Comparison of ENCODE assay signal across 16 cellular contexts in the genomic region with DNA sequence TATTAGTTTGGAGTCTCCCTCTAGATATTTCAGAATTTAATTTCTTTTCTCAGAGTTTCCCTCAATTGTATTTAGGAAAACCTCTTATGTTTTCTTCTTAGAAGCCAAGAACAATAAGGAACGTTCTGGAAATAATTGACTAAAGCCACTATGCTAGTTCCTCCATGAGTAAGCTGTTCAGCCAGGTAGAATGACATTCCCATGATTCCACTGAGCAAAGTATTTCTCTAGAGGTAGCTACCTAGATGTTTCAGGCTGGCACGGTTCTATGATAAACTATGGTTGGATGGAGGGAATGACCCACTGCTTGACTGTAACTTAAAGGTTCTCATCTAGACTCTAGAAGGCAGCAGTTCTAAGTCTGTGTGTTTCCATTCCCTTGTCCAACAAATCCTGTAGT.
A peak's percentile ranks its signal among the peaks of the same experiment; 100 is the strongest.
DNase-seq lines count a peak whose midpoint lies in the region; ATAC-seq and TF ChIP-seq lines count a peak whose summit lies in the region.
"Had no signal": no experiment of that assay in that cellular context is flagged by ENCODE, and none has a peak within 500 bp of the region (broad histone marks: within the 10 kb centered on the region; RNA-seq: fewer than 3 reads in every experiment).

No MANE protein-coding gene starts in this region.

- 18 to 25% methylated on average over 2 of the region's 2 CpGs for WGBS in body of pancreas, 2 donors
- no CpG with 5 or more reads among the region's 2 CpGs for WGBS in trophoblast cell (ENCODE audit: extremely low coverage, insufficient coverage, insufficient read length)
- WGBS in endodermal cell (ENCODE audit: insufficient coverage in 1 of 2, insufficient read length in 1 of 2), 2 experiments, result 97 to 100% methylated on average over 2 of the region's 2 CpGs

- H3K9me3 Mint-ChIP-seq in endodermal cell, result no peaks in the 10 kb centered on the region
- H3K9me3 Mint-ChIP-seq in activated CD4-positive, alpha-beta T cell treated with anti-CD3 and anti-CD28 coated beads, Interleukin-2, amount 10 ng/mL, durations not matched to agents 7 days and 5 days, result no peaks in the 10 kb centered on the region
- H3K9me3 Mint-ChIP-seq: CD8-positive, alpha-beta T cell; H9 had no signal

- no peak for TF ChIP-seq POLR2A in body of pancreas (IDR thresholded peaks at IDR 0.05)

- no peak overlapping the region for H2AFZ ChIP-seq in trophoblast cell (ENCODE audit: insufficient read depth, low read length, poor library complexity)

- intact Hi-C loops in body of pancreas (cut with DNase I) (no loop called here), left colon (cut with DNase I, micrococcal nuclease) (no loop called here)

- H3K18ac ChIP-seq in trophoblast cell (ENCODE audit: low read length), result no peak overlapping the region

- peaks cover 14% of the 10 kb centered on the region for H3K4me1 Mint-ChIP-seq in endodermal cell
- no peaks in the 10 kb centered on the region for H3K4me1 Mint-ChIP-seq in activated CD4-positive, alpha-beta T cell treated with anti-CD3 and anti-CD28 coated beads, Interleukin-2, amount 10 ng/mL, durations not matched to agents 7 days and 5 days
- H3K4me1 Mint-ChIP-seq: B cell had no signal

- no peak overlapping the region for H3K4me3 Mint-ChIP-seq in endodermal cell
- no peak overlapping the region for H3K4me3 Mint-ChIP-seq in activated CD4-positive, alpha-beta T cell treated with anti-CD3 and anti-CD28 coated beads, Interleukin-2, amount 10 ng/mL, durations not matched to agents 7 days and 5 days
- H3K4me3 Mint-ChIP-seq: B cell; CD8-positive, alpha-beta T cell; H9 had no signal

- H3K4me3 ChIP-seq in body of pancreas (no peak overlapping the region), epithelial cell of proximal tubule (ENCODE audit: low read depth, low read length) (no peak overlapping the region), trophoblast cell (ENCODE audit: low read depth, low read length) (no peak overlapping the region), endodermal cell (ENCODE audit: low read length) (no peak overlapping the region)
- H3K4me3 ChIP-seq: BLaER1 treated with 17β-estradiol and CSF1 and Interleukin-3, amounts not matched to agents 10 nM and 100 nM had no signal

- H3K27me3 Mint-ChIP-seq in endodermal cell (ENCODE audit: insufficient read depth), result no peaks in the 10 kb centered on the region
- no peaks in the 10 kb centered on the region for H3K27me3 Mint-ChIP-seq in activated CD4-positive, alpha-beta T cell treated with anti-CD3 and anti-CD28 coated beads, Interleukin-2, amount 10 ng/mL, durations not matched to agents 7 days and 5 days
- H3K27me3 Mint-ChIP-seq: B cell had no signal

- H3K79me1 ChIP-seq in trophoblast cell (ENCODE audit: low read length), result no peaks in the 10 kb centered on the region

- POLR2A ChIA-PET in activated CD4-positive, alpha-beta T cell treated with anti-CD3 and anti-CD28 coated beads, Interleukin-2, amount 10 ng/mL, durations not matched to agents 7 days and 5 days (lab: Charles Lee), result no interaction called here

- no peaks in the 10 kb centered on the region for H3K4me1 ChIP-seq in body of pancreas
- H3K4me1 ChIP-seq in trophoblast cell (ENCODE audit: control insufficient read depth in 1 of 2, insufficient read depth in 2 of 2, low read length in 2 of 2), result peaks cover 0 to 2% of the 10 kb centered on the region in 2 experiments
- H3K4me1 ChIP-seq in endodermal cell (ENCODE audit: control insufficient read depth, insufficient read depth, low read length), result no peaks in the 10 kb centered on the region
- H3K4me1 ChIP-seq: BLaER1 treated with 17β-estradiol and CSF1 and Interleukin-3, amounts not matched to agents 10 nM and 100 nM had no signal

- H3K36me3 Mint-ChIP-seq in endodermal cell (ENCODE audit: low read depth), result no peaks in the 10 kb centered on the region
- H3K36me3 Mint-ChIP-seq in activated CD4-positive, alpha-beta T cell treated with anti-CD3 and anti-CD28 coated beads, Interleukin-2, amount 10 ng/mL, durations not matched to agents 7 days and 5 days (ENCODE audit: low read depth), result no peaks in the 10 kb centered on the region
- H3K36me3 Mint-ChIP-seq: CD8-positive, alpha-beta T cell had no signal

- H3K23ac ChIP-seq in trophoblast cell (ENCODE audit: low read length), result no peak overlapping the region

- no peak overlapping the region for H3K27ac ChIP-seq in body of pancreas
- no peak overlapping the region for H3K27ac ChIP-seq in trophoblast cell (ENCODE audit: low read depth, low read length)
- H3K27ac ChIP-seq in endodermal cell (ENCODE audit: low read depth, low read length), result no peak overlapping the region
- H3K27ac ChIP-seq in substantia nigra (ENCODE audit: low read depth, low read length, poor library complexity, severe bottlenecking), result no peak overlapping the region
- H3K27ac ChIP-seq: BLaER1 treated with 17β-estradiol and CSF1 and Interleukin-3, amounts not matched to agents 10 nM and 100 nM had no signal

- H3K79me2 ChIP-seq in trophoblast cell (ENCODE audit: control insufficient read depth, insufficient read depth, low read length, poor library complexity), result no peaks in the 10 kb centered on the region

- no peak overlapping the region for H2BK12ac ChIP-seq in trophoblast cell (ENCODE audit: low read length)

- H2BK5ac ChIP-seq in trophoblast cell (ENCODE audit: low read depth, low read length, poor library complexity), result no peak overlapping the region

- H3K4me2 ChIP-seq in trophoblast cell (ENCODE audit: low read length), result no peak overlapping the region
- H3K4me2 ChIP-seq: BLaER1 treated with 17β-estradiol and CSF1 and Interleukin-3, amounts not matched to agents 10 nM and 100 nM had no signal

- CTCF ChIA-PET in activated CD4-positive, alpha-beta T cell treated with anti-CD3 and anti-CD28 coated beads, Interleukin-2, amount 10 ng/mL, durations not matched to agents 7 days and 5 days (lab: Charles Lee), result no interaction called here

- H2BK120ac ChIP-seq in trophoblast cell (ENCODE audit: insufficient read depth, low read length, poor library complexity), result no peak overlapping the region

- H3K9ac ChIP-seq in trophoblast cell (ENCODE audit: low read length) (no peak overlapping the region), endodermal cell (ENCODE audit: extremely low read depth, low read length, poor library complexity, severe bottlenecking) (no peak overlapping the region)
- H3K9ac ChIP-seq: BLaER1 treated with 17β-estradiol and CSF1 and Interleukin-3, amounts not matched to agents 10 nM and 100 nM had no signal

- no peak overlapping the region for H3K4ac ChIP-seq in trophoblast cell (ENCODE audit: low read depth, low read length)

- H3K9me3 ChIP-seq in body of pancreas (no peaks in the 10 kb centered on the region), trophoblast cell (ENCODE audit: insufficient read depth, low read depth, low read length) (no peaks in the 10 kb centered on the region), endodermal cell (ENCODE audit: control insufficient read depth, low read length) (no peaks in the 10 kb centered on the region)
- H3K9me3 ChIP-seq: BLaER1 treated with 17β-estradiol and CSF1 and Interleukin-3, amounts not matched to agents 10 nM and 100 nM had no signal

- H3K14ac ChIP-seq in trophoblast cell (ENCODE audit: low read length), result no peak overlapping the region

- ATAC-seq in body of pancreas (peak; percentile 21), left colon (peak; percentile 58), GM21360 (IDR thresholded peaks at IDR 0.05; ENCODE audit: unreplicated experiment) (no peak)
- ATAC-seq: CD8-positive, alpha-beta T cell; HepG2 had no signal

- H3K27me3 ChIP-seq in body of pancreas (no peaks in the 10 kb centered on the region), trophoblast cell (ENCODE audit: insufficient read depth, low read length) (no peaks in the 10 kb centered on the region), endodermal cell (ENCODE audit: control insufficient read depth, insufficient read depth, low read length, poor library complexity, severe bottlenecking) (no peaks in the 10 kb centered on the region)
- H3K27me3 ChIP-seq: BLaER1 treated with 17β-estradiol and CSF1 and Interleukin-3, amounts not matched to agents 10 nM and 100 nM had no signal

- no peak overlapping the region for H3K27ac Mint-ChIP-seq in endodermal cell
- H3K27ac Mint-ChIP-seq in activated CD4-positive, alpha-beta T cell treated with anti-CD3 and anti-CD28 coated beads, Interleukin-2, amount 10 ng/mL, durations not matched to agents 7 days and 5 days, result no peak overlapping the region
- H3K27ac Mint-ChIP-seq: B cell; CD8-positive, alpha-beta T cell; H9 had no signal

- H4K91ac ChIP-seq in trophoblast cell (ENCODE audit: low read depth, low read length), result no peak overlapping the region

- no peak for TF ChIP-seq CTCF in body of pancreas (IDR thresholded peaks at IDR 0.05)
- TF ChIP-seq CTCF in epithelial cell of proximal tubule (conservative IDR thresholded peaks at IDR 0.05; ENCODE audit: low read depth, low read length), result no peak
- no peak for TF ChIP-seq CTCF in endodermal cell (conservative IDR thresholded peaks at IDR 0.05)

- DNase-seq in body of pancreas, result no peak
- peak; percentile 9 for DNase-seq in epithelial cell of proximal tubule (ENCODE audit: low read depth)
- DNase-seq in left colon, result no peak
- DNase-seq in trophoblast cell, result peak; percentile 16 to 70
- DNase-seq in endodermal cell, result no peak
- DNase-seq in activated CD4-positive, alpha-beta T cell treated with anti-CD3 and anti-CD28 coated beads, Interleukin-2, amount 10 ng/mL, durations not matched to agents 7 days and 5 days, result no peak
- no peak for DNase-seq in substantia nigra (lab: John Stamatoyannopoulos, UW)
- DNase-seq: Calu3; CD8-positive, alpha-beta T cell; DMS79 treated with DMSO at 0.1 percent for 48 hours; GF-D8; H9 had no signal

- H4K12ac ChIP-seq in trophoblast cell (ENCODE audit: low read depth, low read length), result no peak overlapping the region

- no peak overlapping the region for H4K8ac ChIP-seq in trophoblast cell (ENCODE audit: low read depth, low read length)

- H2AK5ac ChIP-seq in trophoblast cell (ENCODE audit: low read length), result no peak overlapping the region

- H3K36me3 ChIP-seq in body of pancreas (replicated peaks in 1 of 2; ENCODE audit: insufficient read depth in 1 of 2, low read depth in 2 of 2) (no peaks in the 10 kb centered on the region), trophoblast cell (ENCODE audit: control insufficient read depth in 1 of 2, insufficient read depth in 2 of 2, low read length in 2 of 2) (no peaks in the 10 kb centered on the region), endodermal cell (ENCODE audit: control insufficient read depth, insufficient read depth, low read length) (no peaks in the 10 kb centered on the region)
- H3K36me3 ChIP-seq: BLaER1 treated with 17β-estradiol and CSF1 and Interleukin-3, amounts not matched to agents 10 nM and 100 nM had no signal

Comparison
In these comparisons a context has a peak if more than half of its experiments do, and no peak if none do; other contexts are left out.
1. DNase-seq: peak in epithelial cell of proximal tubule (single experiment) and trophoblast cell (2 of 2); none in body of pancreas (0 of 4), left colon (0 of 2), endodermal cell (single experiment), activated CD4-positive, alpha-beta T cell treated with anti-CD3 and anti-CD28 coated beads, Interleukin-2, amount 10 ng/mL, durations not matched to agents 7 days and 5 days (single experiment) and substantia nigra (0 of 49).